16 cellular contexts compared by ENCODE assay signal in the genomic region with DNA sequence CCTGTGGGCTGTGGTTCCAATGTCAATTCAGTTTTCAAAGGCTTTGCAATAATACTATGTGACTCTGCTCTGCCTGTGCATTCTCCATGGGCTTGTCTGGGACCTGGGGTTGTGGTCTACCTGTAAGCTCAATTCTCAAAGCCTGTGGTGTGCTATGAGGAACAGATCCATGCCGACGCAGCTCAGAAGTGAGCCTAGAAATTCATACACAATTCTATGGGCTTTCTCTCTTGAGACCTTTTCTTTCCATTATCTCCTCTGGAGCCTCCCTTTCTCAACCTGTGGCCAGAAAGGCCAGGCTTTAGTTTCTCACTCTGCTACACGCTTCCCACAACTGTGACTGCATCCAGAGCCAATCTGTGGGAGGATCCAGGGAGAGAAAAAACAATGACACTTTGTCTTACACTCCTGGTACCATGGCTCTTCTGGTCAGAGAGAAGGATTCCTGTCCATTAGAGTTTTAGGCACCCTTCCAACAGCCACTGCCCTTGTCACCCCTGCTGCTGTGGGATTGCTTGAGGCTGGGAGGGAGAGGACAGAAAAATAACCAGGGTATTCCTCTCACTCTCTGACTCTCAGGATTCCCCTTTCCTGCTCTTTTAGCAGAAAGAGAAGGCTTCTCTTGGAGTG. TPM values are rescaled to one million over a fixed set of nuclear protein-coding genes. Genes with fewer than 3 reads are reported as not detected.
DNase-seq lines count a peak whose midpoint lies in the region; ATAC-seq and TF ChIP-seq lines count a peak whose summit lies in the region.
"Had no signal": no experiment of that assay in that cellular context is flagged by ENCODE, and none has a peak within 500 bp of the region (broad histone marks: within the 10 kb centered on the region; RNA-seq: fewer than 3 reads in every experiment).

No MANE protein-coding gene starts in this region.

- no peaks in the 10 kb centered on the region for H3K27me3 ChIP-seq in GM23338 (ENCODE audit: insufficient read depth)
- H3K27me3 ChIP-seq in upper lobe of left lung: no peaks in the 10 kb centered on the region

- H3K9me3 ChIP-seq in upper lobe of left lung: peaks cover 0 to 4% (median 2%) of the 10 kb centered on the region in 4 donors

- H3K4me2 ChIP-seq in GM23338: no peak overlapping the region
- H3K4me2 ChIP-seq: KMS-11 had no signal

- ATAC-seq in GM23338 (no peak), GM21367 (IDR thresholded peaks at IDR 0.05; ENCODE audit: unreplicated experiment) (no peak), upper lobe of left lung (ENCODE audit: low FRiP score in 2 of 2) (no peak)
- ATAC-seq: activated T-cell treated with anti-CD3 and anti-CD28 coated beads, Interleukin-2, amount 50 U/mL, for 4 hours; PC-3 had no signal

- peaks cover 20% of the 10 kb centered on the region for H3K4me1 Mint-ChIP-seq in GM23338
- H3K4me1 Mint-ChIP-seq in osteocyte (ENCODE audit: unreplicated experiment): peaks cover 20% of the 10 kb centered on the region

- H3K27ac Mint-ChIP-seq in GM23338: no peak overlapping the region
- peak overlapping the region; percentile 38 for H3K27ac Mint-ChIP-seq in osteocyte (ENCODE audit: unreplicated experiment)

- peak overlapping the region; percentile 80 for H2AFZ ChIP-seq in GM23338
- H2AFZ ChIP-seq: parathyroid adenoma had no signal

- H3K4me1 ChIP-seq in GM23338 (ENCODE audit: insufficient read depth) (peaks cover 7% of the 10 kb centered on the region), upper lobe of left lung (peaks cover 8 to 16% (median 9%) of the 10 kb centered on the region in 4 donors)
- H3K4me1 ChIP-seq: parathyroid adenoma had no signal

- no peaks in the 10 kb centered on the region for H3F3A ChIP-seq in GM23338 (replicated peaks; ENCODE audit: low read depth)

- no peaks in the 10 kb centered on the region for H3K9me3 Mint-ChIP-seq in GM23338
- H3K9me3 Mint-ChIP-seq in osteocyte (ENCODE audit: unreplicated experiment): peaks cover 8% of the 10 kb centered on the region

- 65 to 84% methylated on average over 3 of the region's 3 CpGs for WGBS in upper lobe of left lung, 2 donors

- H3K79me2 ChIP-seq in GM23338 (replicated peaks; ENCODE audit: insufficient read depth): no peaks in the 10 kb centered on the region
- H3K79me2 ChIP-seq: parathyroid adenoma had no signal

- no peak for TF ChIP-seq EP300 in upper lobe of left lung (IDR thresholded peaks at IDR 0.05)

- no peak overlapping the region for H3K27ac ChIP-seq in GM23338 (ENCODE audit: low read depth)
- H3K27ac ChIP-seq in upper lobe of left lung: no peak overlapping the region
- H3K27ac ChIP-seq: esophagus squamous epithelium, KMS-11, parathyroid adenoma had no signal

- no peaks in the 10 kb centered on the region for H3K36me3 ChIP-seq in GM23338 (ENCODE audit: insufficient read depth)
- H3K36me3 ChIP-seq in upper lobe of left lung: no peaks in the 10 kb centered on the region
- H3K36me3 ChIP-seq: esophagus squamous epithelium had no signal

- H3K9me2 ChIP-seq in GM23338 (ENCODE audit: insufficient read depth): no peaks in the 10 kb centered on the region

- H3K4me3 ChIP-seq in GM23338: no peak overlapping the region
- H3K4me3 ChIP-seq in upper lobe of left lung: no peak overlapping the region
- H3K4me3 ChIP-seq: esophagus squamous epithelium had no signal

- TF ChIP-seq CTCF in GM23338 (conservative IDR thresholded peaks at IDR 0.05; ENCODE audit: low read depth in 2 of 2) (no peak), osteocyte (IDR thresholded peaks at IDR 0.05) (no peak), upper lobe of left lung (IDR thresholded peaks at IDR 0.05) (no peak)

- H3K27me3 Mint-ChIP-seq in GM23338 (ENCODE audit: insufficient read depth, low read depth, poor library complexity): peaks cover 2% of the 10 kb centered on the region
- H3K27me3 Mint-ChIP-seq in osteocyte (ENCODE audit: unreplicated experiment): peaks cover 81% of the 10 kb centered on the region

- H3K36me3 Mint-ChIP-seq in GM23338 (ENCODE audit: low read depth): no peaks in the 10 kb centered on the region
- no peaks in the 10 kb centered on the region for H3K36me3 Mint-ChIP-seq in osteocyte (ENCODE audit: unreplicated experiment)

- no peak for TF ChIP-seq POLR2A in upper lobe of left lung (IDR thresholded peaks at IDR 0.05)

- no peaks in the 10 kb centered on the region for H4K20me1 ChIP-seq in GM23338 (replicated peaks; ENCODE audit: insufficient read depth)

- H3K4me3 Mint-ChIP-seq in GM23338 (no peak overlapping the region), osteocyte (ENCODE audit: unreplicated experiment) (no peak overlapping the region)
- H3K4me3 Mint-ChIP-seq: activated T-cell treated with anti-CD3 and anti-CD28 coated beads, Interleukin-2, amount 50 U/mL, for 4 hours had no signal

- DNase-seq in GM23338 (ENCODE audit: low spot score) (no peak), SW480 (ENCODE audit: low spot score) (peak; percentile 77), inferior parietal cortex (ENCODE audit: extremely low spot score) (peak; percentile 72), osteocyte (ENCODE audit: extremely low spot score, unreplicated experiment) (no peak), NCI-H146 treated with DMSO at 0.1 percent for 48 hours (lab: John Stamatoyannopoulos, UW; ENCODE audit: unreplicated experiment) (no peak), upper lobe of left lung (no peak)
- no peak for DNase-seq in NK-92 treated with Interleukin-12 subunit alpha and Interleukin-12 subunit beta, amount 100 ng/mL, for 24 hours (lab: John Stamatoyannopoulos, UW)
- DNase-seq: activated T-cell treated with anti-CD3 and anti-CD28 coated beads, Interleukin-2, amount 50 U/mL, for 4 hours; esophagus squamous epithelium; HCEC 1CT; NCI-H1417; PC-3; stimulated activated CD4-positive, alpha-beta T cell treated with anti-CD3 and anti-CD28 coated beads, Interleukin-15, amount 100 ng/mL, for 24 hours had no signal

TF ChIP-seq in GM23338, 12 proteins besides CTCF, POLR2A, EP300 and RAD21 (continues in another document):
- TF ChIP-seq EZH2phosphoT487 (IDR thresholded peaks at IDR 0.05; ENCODE audit: unreplicated experiment) (no peak), ZNF331 (CRISPR knock-in tag; IDR thresholded peaks at IDR 0.05; ENCODE audit: low read depth) (no peak), STAT1 (IDR thresholded peaks at IDR 0.05; ENCODE audit: unreplicated experiment) (no peak), POLR2AphosphoS5 (IDR thresholded peaks at IDR 0.05; ENCODE audit: low read depth) (no peak), ZNF114 (CRISPR knock-in tag; IDR thresholded peaks at IDR 0.05) (no peak), CREB1 (CRISPR knock-in tag; IDR thresholded peaks at IDR 0.05; ENCODE audit: low read depth) (no peak), JUNB (IDR thresholded peaks at IDR 0.05; ENCODE audit: unreplicated experiment) (no peak), EZH2 (IDR thresholded peaks at IDR 0.05; ENCODE audit: low read depth, unreplicated experiment) (no peak)

RNA-seq across cellular contexts. Expression of a gene that starts 34.1 kb away (rescaled TPM):
- 21.5 and 23.5 TPM in 2 replicates for total RNA-seq in GM23338 (2014; rRNA removed; shearing (Covaris generic))
- polyA plus RNA-seq in GM23338 (2016; fragmentation: Nextera tagmentation; extraction: Ambion mirVana): 28.6 and 35.7 TPM in 2 replicates
- 54.5 and 57.7 TPM in 2 replicates for total RNA-seq in osteocyte
- total RNA-seq in upper lobe of left lung: 100 to 1,000 TPM; 103 to 231 (median 147) TPM

Comparison
In these comparisons a context has a peak if more than half of its experiments do, and no peak if none do; other contexts are left out.
1. DNase-seq: peak in SW480 (single experiment) and inferior parietal cortex (single experiment); none in GM23338 (single experiment), osteocyte (single experiment), NCI-H146 treated with DMSO at 0.1 percent for 48 hours (single experiment), NK-92 treated with Interleukin-12 subunit alpha and Interleukin-12 subunit beta, amount 100 ng/mL, for 24 hours (single experiment) and upper lobe of left lung (0 of 2).